2 cellular contexts compared by ENCODE assay signal in genomic region chr18:50738103-50738757, GRCh38.
A peak's percentile ranks its signal among the peaks of the same experiment; 100 is the strongest.
TF ChIP-seq lines count a peak whose summit lies in the region.

No MANE protein-coding gene starts in this region.

TF ChIP-seq in HEK293, 187 proteins besides CTCF, POLR2A, EP300 and RAD21 (continued from another document):
- TF ChIP-seq PRDM10 (tag by site-specific recombination; IDR thresholded peaks at IDR 0.05) (peak; percentile 52; the same call in 1 of the 2 replicates), REPIN1 (tag by site-specific recombination; IDR thresholded peaks at IDR 0.05; ENCODE audit: low read depth) (no peak), ZNF10 (tag by site-specific recombination; IDR thresholded peaks at IDR 0.05) (peak; percentile 91), ZNF792 (tag by site-specific recombination; IDR thresholded peaks at IDR 0.05) (no peak), ZNF707 (tag by site-specific recombination; IDR thresholded peaks at IDR 0.05) (no peak), ZNF654 (tag by site-specific recombination; IDR thresholded peaks at IDR 0.05; ENCODE audit: low read depth) (no peak), PATZ1 (tag by site-specific recombination; IDR thresholded peaks at IDR 0.05) (no peak)

TF ChIP-seq in K562, 482 proteins besides CTCF, POLR2A, EP300 and RAD21 (continued from another document):
- no peak for TF ChIP-seq ZNF407 (IDR thresholded peaks at IDR 0.05; ENCODE audit: low read depth)
TF ChIP-seq in K562: peak in this region for 1.
